In genomic region chr16:73033271-73033998, GRCh38 we compare ENCODE assay signal across 9 cellular contexts. TPM values are rescaled to one million over a fixed set of nuclear protein-coding genes. Genes with fewer than 3 reads are reported as not detected.
A peak's percentile ranks its signal among the peaks of the same experiment; 100 is the strongest.
DNase-seq lines count a peak whose midpoint lies in the region; ATAC-seq and TF ChIP-seq lines count a peak whose summit lies in the region.
"Had no signal": no experiment of that assay in that cellular context is flagged by ENCODE, and none has a peak within 500 bp of the region (broad histone marks: within the 10 kb centered on the region; RNA-seq: fewer than 3 reads in every experiment).

No MANE protein-coding gene starts in this region.

- H3K9me3 ChIP-seq in HUES48 (ENCODE audit: control insufficient read depth, insufficient read depth, low read length), result no peaks in the 10 kb centered on the region
- H3K9me3 ChIP-seq in ascending aorta, result no peaks in the 10 kb centered on the region
- H3K9me3 ChIP-seq in tibial artery, result no peaks in the 10 kb centered on the region

- H3K4me3 Mint-ChIP-seq in mesothelial cell of epicardium, result peak overlapping the region; percentile 53

- intact Hi-C loops in ascending aorta (cut with DNase I), result no loop called here
- intact Hi-C loops in tibial artery (cut with DNase I; ENCODE audit: low total_unique reads), result no loop called here

- H3K36me3 ChIP-seq in HUES48 (ENCODE audit: control insufficient read depth, insufficient read depth, low read length), result no peaks in the 10 kb centered on the region
- no peaks in the 10 kb centered on the region for H3K36me3 ChIP-seq in ascending aorta
- H3K36me3 ChIP-seq in tibial artery, result no peaks in the 10 kb centered on the region

- ATAC-seq in HG03045 (IDR thresholded peaks at IDR 0.05; ENCODE audit: unreplicated experiment) (no peak), GM21447 (IDR thresholded peaks at IDR 0.05; ENCODE audit: unreplicated experiment) (no peak)

- DNase-seq in ascending aorta (ENCODE audit: low spot score in 2 of 2) (no peak), mesothelial cell of epicardium (ENCODE audit: low spot score in 2 of 2, unreplicated experiment in 2 of 2) (no peak), tibial artery (no peak), NCI-H1417 treated with DMSO at 0.1 percent for 48 hours (lab: John Stamatoyannopoulos, UW) (no peak)
- DNase-seq: effector CD8-positive, alpha-beta T cell; NCI-H1105 treated with DMSO at 0.1 percent for 48 hours had no signal

- peaks cover 95% of the 10 kb centered on the region for H3K27me3 ChIP-seq in HUES48 (ENCODE audit: control insufficient read depth, insufficient read depth, low read length)
- no peaks in the 10 kb centered on the region for H3K27me3 ChIP-seq in ascending aorta
- no peaks in the 10 kb centered on the region for H3K27me3 ChIP-seq in tibial artery

- no peak overlapping the region for H3K9ac ChIP-seq in HUES48 (ENCODE audit: low read depth, low read length)

- H3K4me1 Mint-ChIP-seq in mesothelial cell of epicardium, result peaks cover 94% of the 10 kb centered on the region

- no peaks in the 10 kb centered on the region for H3K36me3 Mint-ChIP-seq in mesothelial cell of epicardium

- no peak for TF ChIP-seq CTCF in ascending aorta (IDR thresholded peaks at IDR 0.05)
- TF ChIP-seq CTCF in mesothelial cell of epicardium (IDR thresholded peaks at IDR 0.05; ENCODE audit: unreplicated experiment), result no peak
- no peak for TF ChIP-seq CTCF in tibial artery (IDR thresholded peaks at IDR 0.05)

- H3K9me3 Mint-ChIP-seq in mesothelial cell of epicardium, result no peaks in the 10 kb centered on the region

- H3K27ac ChIP-seq in HUES48 (ENCODE audit: low read depth, low read length) (no peak overlapping the region), ascending aorta (peak overlapping the region; percentile 14 to 50), tibial artery (peak overlapping the region; percentile 77 to 99)

- peaks cover 67% of the 10 kb centered on the region for H3K4me1 ChIP-seq in HUES48 (ENCODE audit: control insufficient read depth, insufficient read depth, low read length)
- H3K4me1 ChIP-seq in ascending aorta, result peaks cover 16 to 47% of the 10 kb centered on the region in 2 donors
- H3K4me1 ChIP-seq in tibial artery, result peaks cover 6 to 100% (median 66%) of the 10 kb centered on the region in 4 donors

- no peaks in the 10 kb centered on the region for H3K27me3 Mint-ChIP-seq in mesothelial cell of epicardium (ENCODE audit: low read depth)

- H3K4me3 ChIP-seq in HUES48 (ENCODE audit: low read depth, low read length) (peak overlapping the region; percentile 37), ascending aorta (peak overlapping the region in 1 of 2 donors; percentile 19), tibial artery (peak overlapping the region; percentile 4 to 17)

- peak overlapping the region; percentile 100 for H3K27ac Mint-ChIP-seq in mesothelial cell of epicardium

RNA-seq across cellular contexts. Expression of gene ZFHX3, which starts 14.5 kb away (rescaled TPM):
- total RNA-seq in ascending aorta, result 34.8 TPM
- 63.8 to 68.1 TPM (median 67.1 TPM) in 3 replicates for total RNA-seq in mesothelial cell of epicardium
